ENCODE assay signal across 1 cellular context in genomic region chr5:128538249-128539037, GRCh38.
TF ChIP-seq lines count a peak whose summit lies in the region.

No MANE protein-coding gene starts in this region.

TF ChIP-seq in H1, 55 proteins besides CTCF, POLR2A, EP300 and RAD21 (continued from another document):
- TF ChIP-seq CHD7 (IDR thresholded peaks at IDR 0.05; ENCODE audit: insufficient replicate concordance, low read length) (no peak), KDM4A (IDR thresholded peaks at IDR 0.05; ENCODE audit: low read depth, low read length, severe bottlenecking) (peak; percentile 94), CBX8 (IDR thresholded peaks at IDR 0.05; ENCODE audit: borderline replicate concordance, low read depth, low read length) (no peak), ATF3 (IDR thresholded peaks at IDR 0.05; ENCODE audit: insufficient read depth, low read depth, low read length) (no peak), SP4 (IDR thresholded peaks at IDR 0.05; ENCODE audit: low read length) (no peak), TAF1 (IDR thresholded peaks at IDR 0.05; ENCODE audit: low read depth, low read length) (no peak), SIRT6 (IDR thresholded peaks at IDR 0.05; ENCODE audit: low read length) (no peak), YY1 (IDR thresholded peaks at IDR 0.05; ENCODE audit: low read depth, low read length) (no peak), SUZ12 (IDR thresholded peaks at IDR 0.05; ENCODE audit: low read length) (peak; percentile 47; the same call in 1 of the 2 replicates), BRCA1 (IDR thresholded peaks at IDR 0.05; ENCODE audit: low read depth, low read length) (no peak), SP2 (IDR thresholded peaks at IDR 0.05; ENCODE audit: low read length) (no peak), SIN3A (conservative IDR thresholded peaks at IDR 0.05 in 1 of 2, IDR thresholded peaks at IDR 0.05 in 1 of 2; ENCODE audit: low read depth in 1 of 2, low read length in 2 of 2) (peak in 1 of 2 experiments; percentile 42; a peak in 1 of 4 replicates), CHD2 (IDR thresholded peaks at IDR 0.05; ENCODE audit: low read length) (no peak), RXRA (IDR thresholded peaks at IDR 0.05; ENCODE audit: insufficient read depth, low read depth, low read length) (0 out of 2 replicates have a peak, but pooled peaks have one; percentile 83), SIX5 (IDR thresholded peaks at IDR 0.05; ENCODE audit: low read depth, low read length) (no peak), TAF7 (optimal IDR thresholded peaks at IDR 0.05; ENCODE audit: borderline replicate concordance, low read depth, low read length) (no peak), HDAC2 (IDR thresholded peaks at IDR 0.05; ENCODE audit: borderline replicate concordance in 1 of 2, low read depth in 2 of 2, low read length in 2 of 2) (0 out of 4 replicates have a peak, but pooled peaks of 1 of the 2 experiments have one; percentile 11), NANOG (IDR thresholded peaks at IDR 0.05; ENCODE audit: insufficient read depth, low read depth, low read length, poor library complexity, severe bottlenecking) (no peak), CBX5 (IDR thresholded peaks at IDR 0.05; ENCODE audit: low read depth, low read length) (no peak), POLR2AphosphoS5 (IDR thresholded peaks at IDR 0.05; ENCODE audit: low read depth, low read length) (peak; percentile 73), RBBP5 (IDR thresholded peaks at IDR 0.05; ENCODE audit: borderline replicate concordance, low read depth, low read length) (no peak), HDAC6 (IDR thresholded peaks at IDR 0.05; ENCODE audit: low read depth, low read length) (no peak), SP1 (IDR thresholded peaks at IDR 0.05; ENCODE audit: low read depth, low read length) (peak; percentile 53; the same call in 1 of the 2 replicates), TBP (IDR thresholded peaks at IDR 0.05; ENCODE audit: low read depth, low read length) (peak; percentile 30; the same call in 1 of the 2 replicates), KDM5A (IDR thresholded peaks at IDR 0.05; ENCODE audit: low read length) (no peak), SAP30 (IDR thresholded peaks at IDR 0.05; ENCODE audit: insufficient read depth, insufficient replicate concordance, low read length) (no peak), TCF12 (IDR thresholded peaks at IDR 0.05; ENCODE audit: low read depth, low read length) (no peak), ATF2 (IDR thresholded peaks at IDR 0.05; ENCODE audit: low read length) (no peak), CEBPB (IDR thresholded peaks at IDR 0.05; ENCODE audit: low read depth, low read length) (no peak), BCL11A (IDR thresholded peaks at IDR 0.05; ENCODE audit: low read depth in 2 of 2, low read length in 2 of 2) (no peak), ASH2L (IDR thresholded peaks at IDR 0.05; ENCODE audit: low read length) (peak; percentile 73), BACH1 (IDR thresholded peaks at IDR 0.05; ENCODE audit: low read length) (no peak), FOSL1 (IDR thresholded peaks at IDR 0.05; ENCODE audit: insufficient read depth, low read depth, low read length) (no peak), RNF2 (IDR thresholded peaks at IDR 0.05; ENCODE audit: borderline replicate concordance, low read depth, low read length, missing control alignments, poor library complexity, severe bottlenecking) (no peak), CHD1 (IDR thresholded peaks at IDR 0.05; ENCODE audit: low read depth, low read length) (no peak), EZH2 (IDR thresholded peaks at IDR 0.05; ENCODE audit: low read depth, low read length, severe bottlenecking) (no peak), GABPA (IDR thresholded peaks at IDR 0.05; ENCODE audit: borderline replicate concordance, insufficient read depth, low read length) (no peak), CREB1 (IDR thresholded peaks at IDR 0.05) (no peak), SRF (IDR thresholded peaks at IDR 0.05; ENCODE audit: low read depth, low read length) (no peak), KDM1A (IDR thresholded peaks at IDR 0.05; ENCODE audit: borderline replicate concordance, low read length) (0 out of 2 replicates have a peak, but pooled peaks have one; percentile 4)
